ENCODE assay signal across 12 cellular contexts in the genomic region with DNA sequence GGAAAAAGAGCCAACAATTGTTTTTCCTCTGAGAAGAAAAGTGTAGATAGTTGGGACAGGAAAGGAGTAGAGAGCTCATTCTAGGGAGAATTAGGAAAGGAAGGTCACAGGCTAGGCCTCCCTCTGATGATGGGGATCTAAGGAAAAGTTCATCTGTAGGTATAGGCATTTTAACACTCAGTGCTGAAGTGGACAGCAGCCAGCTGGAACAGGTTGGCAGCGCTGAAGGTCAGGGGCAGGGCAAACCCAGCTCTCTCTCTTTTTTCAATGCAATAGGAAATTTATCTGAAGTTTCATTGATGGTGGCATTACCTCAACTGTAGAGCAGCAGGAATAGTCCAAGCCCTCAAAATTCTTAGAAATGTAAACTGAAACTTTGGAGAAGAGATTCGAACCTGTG.
DNase-seq lines count a peak whose midpoint lies in the region; ATAC-seq and TF ChIP-seq lines count a peak whose summit lies in the region.
"Had no signal": no experiment of that assay in that cellular context is flagged by ENCODE, and none has a peak within 500 bp of the region (broad histone marks: within the 10 kb centered on the region; RNA-seq: fewer than 3 reads in every experiment).

No MANE protein-coding gene starts in this region.

- no peaks in the 10 kb centered on the region for H3K79me2 ChIP-seq in GM23248 (ENCODE audit: insufficient read depth)

- H3K9me3 ChIP-seq in GM23248 (ENCODE audit: low read depth): no peaks in the 10 kb centered on the region
- H3K9me3 ChIP-seq in right lobe of liver: no peaks in the 10 kb centered on the region

- TF ChIP-seq POLR2A in right lobe of liver (IDR thresholded peaks at IDR 0.05): no peak

- TF ChIP-seq CTCF in choroid plexus epithelial cell (conservative IDR thresholded peaks at IDR 0.05; ENCODE audit: low read depth, low read length): no peak
- TF ChIP-seq CTCF in right lobe of liver (IDR thresholded peaks at IDR 0.05): no peak

- H3K27ac ChIP-seq in GM23248 (no peak overlapping the region), right lobe of liver (no peak overlapping the region)
- H3K27ac ChIP-seq: VCaP had no signal

- H3K4me3 ChIP-seq in GM23248 (no peak overlapping the region), choroid plexus epithelial cell (ENCODE audit: low read depth, low read length) (no peak overlapping the region), right lobe of liver (no peak overlapping the region)

- no peaks in the 10 kb centered on the region for H3K4me1 ChIP-seq in GM23248 (ENCODE audit: insufficient read depth)
- H3K4me1 ChIP-seq in right lobe of liver: no peaks in the 10 kb centered on the region

- WGBS in GM23248 (ENCODE audit: low coverage in 1 of 2, low lambda C conversion rate in 2 of 2, missing lambda C conversion rate in 2 of 2), 2 experiments: 60 to 71% methylated on average over 2 of the region's 2 CpGs
- WGBS in right lobe of liver (ENCODE audit: insufficient coverage, low coverage, low lambda C conversion rate, missing lambda C conversion rate): 50% methylated on average over 2 of the region's 2 CpGs

- H3K36me3 ChIP-seq in GM23248 (ENCODE audit: low read depth) (no peaks in the 10 kb centered on the region), right lobe of liver (no peaks in the 10 kb centered on the region)

- intact Hi-C loops in right lobe of liver (cut with DNase I): no loop called here

- peak; percentile 38 to 69 (median 46) for ATAC-seq in right lobe of liver
- no peak for ATAC-seq in HG03521 (IDR thresholded peaks at IDR 0.05; ENCODE audit: unreplicated experiment)

- no peak overlapping the region for H3K9ac ChIP-seq in GM23248

- H4K20me1 ChIP-seq in GM23248 (ENCODE audit: insufficient read depth): no peaks in the 10 kb centered on the region

- H3K27me3 ChIP-seq in GM23248 (replicated peaks; ENCODE audit: insufficient read depth): no peaks in the 10 kb centered on the region
- H3K27me3 ChIP-seq in right lobe of liver: no peaks in the 10 kb centered on the region

- in situ Hi-C loops in GM23248 (cut with MboI): no loop called here

- H3K9me2 ChIP-seq in GM23248 (ENCODE audit: insufficient read depth): no peaks in the 10 kb centered on the region

- DNase-seq in GM23248: peak; percentile 42
- DNase-seq in M059J (ENCODE audit: low read depth): peak; percentile 5
- DNase-seq in choroid plexus epithelial cell (ENCODE audit: low read depth): peak; percentile 35
- peak in 1 of 3 donors; percentile 22 for DNase-seq in right lobe of liver
- DNase-seq in NCI-H146 (lab: John Stamatoyannopoulos, UW): no peak
- DNase-seq in SK-N-DZ (ENCODE audit: low spot score): no peak
- DNase-seq in NCI-H510A treated with DMSO at 0.1 percent for 48 hours (lab: John Stamatoyannopoulos, UW): no peak
- DNase-seq: CD8-positive, alpha-beta memory T cell; NCI-H345; substantia nigra had no signal

- H3F3A ChIP-seq in GM23248 (ENCODE audit: insufficient read depth): no peaks in the 10 kb centered on the region

- H2AFZ ChIP-seq in GM23248: no peak overlapping the region

- H3K4me2 ChIP-seq in GM23248 (ENCODE audit: unreplicated experiment): no peak overlapping the region

Comparison
In these comparisons a context has a peak if more than half of its experiments do, and no peak if none do; other contexts are left out.
1. DNase-seq: peak in GM23248 (single experiment), M059J (single experiment) and choroid plexus epithelial cell (single experiment); none in NCI-H146 (single experiment), SK-N-DZ (single experiment) and NCI-H510A treated with DMSO at 0.1 percent for 48 hours (single experiment).